17 cellular contexts compared by ENCODE assay signal in the genomic region with DNA sequence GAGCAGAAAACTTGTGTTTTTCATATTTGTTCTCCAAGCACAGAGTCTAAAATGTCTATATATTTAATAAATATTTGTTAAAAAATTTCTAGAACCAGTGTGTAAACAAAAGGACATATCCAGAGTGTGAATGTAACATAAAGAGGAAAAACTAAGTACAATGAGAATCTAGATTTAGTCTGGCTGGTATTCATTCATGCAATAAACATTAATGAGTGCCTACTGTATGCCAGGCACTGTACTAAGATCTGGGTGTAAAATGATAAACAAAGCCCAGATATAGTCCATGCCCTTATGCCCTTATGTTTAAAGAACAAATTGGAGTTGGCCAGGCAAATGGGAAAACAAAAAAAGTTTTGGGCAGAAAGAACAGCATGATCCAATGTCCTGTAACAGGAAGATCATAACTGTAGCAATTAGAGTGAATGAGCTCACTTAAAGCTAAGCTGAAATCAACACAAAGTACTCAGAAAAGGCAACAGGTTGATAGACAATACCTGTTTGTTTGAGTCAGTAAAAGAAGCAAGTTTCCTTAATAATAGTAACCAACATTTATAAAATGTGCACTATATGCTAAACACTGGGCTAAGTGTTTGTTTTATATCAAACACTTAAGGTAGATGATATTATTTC.
"Had no signal": no experiment of that assay in that cellular context is flagged by ENCODE, and none has a peak within 500 bp of the region (broad histone marks: within the 10 kb centered on the region; RNA-seq: fewer than 3 reads in every experiment).

No MANE protein-coding gene starts in this region.

- H3K36me3 Mint-ChIP-seq: naive B cell had no signal

- H3K27ac ChIP-seq: adrenal gland, esophagus muscularis mucosa, suprapubic skin, vagina, WERI-Rb-1 had no signal

- H3K4me1 ChIP-seq: suprapubic skin had no signal

- H3K9me3 ChIP-seq: adrenal gland, esophagus muscularis mucosa, suprapubic skin, transverse colon had no signal

- DNase-seq: activated CD4-positive, alpha-beta T cell treated with anti-CD3 and anti-CD28 coated beads for 1 hour; activated CD8-positive, alpha-beta T cell treated with anti-CD3 and anti-CD28 coated beads, Interleukin-2, amount 10 ng/mL, durations not matched to agents 7 days and 5 days; activated naive CD4-positive, alpha-beta T cell treated with anti-CD3 and anti-CD28 coated beads, Interleukin-2, amount 50 U/mL, for 16 hours; activated T-cell treated with anti-CD3 and anti-CD28 coated beads, Interleukin-2, amount 50 U/mL, for 24 hours; adrenal gland; effector CD8-positive, alpha-beta T cell; left ventricle myocardium superior; naive B cell; stimulated activated CD4-positive, alpha-beta T cell treated with anti-CD3 and anti-CD28 coated beads, Interleukin-2, amount 100 ng/mL, for 24 hours; stimulated activated naive CD8-positive, alpha-beta T cell treated with anti-CD3 and anti-CD28 coated beads, Interleukin-15, Interleukin-2, amounts not matched to agents 100 U/mL and 50 U/mL, for 24 hours; transverse colon; WERI-Rb-1 had no signal

- H3K4me3 ChIP-seq: suprapubic skin had no signal

- H3K27ac Mint-ChIP-seq: activated T-cell treated with anti-CD3 and anti-CD28 coated beads, Interleukin-2, amount 50 U/mL, for 24 hours had no signal

- H3K27me3 Mint-ChIP-seq: activated T-cell treated with anti-CD3 and anti-CD28 coated beads, Interleukin-2, amount 50 U/mL, for 24 hours; dendritic cell treated with granulocyte-macrophage colony-stimulating factor and Interleukin-4, amounts not matched to agents 40 ng/mL and 50 ng/mL, for 4 days; naive B cell had no signal

- H3K27me3 ChIP-seq: adrenal gland, esophagus muscularis mucosa, suprapubic skin, transverse colon, vagina had no signal

- H3K36me3 ChIP-seq: adrenal gland, esophagus muscularis mucosa, suprapubic skin, transverse colon, vagina, WERI-Rb-1 had no signal

- H3K9me3 Mint-ChIP-seq: dendritic cell treated with granulocyte-macrophage colony-stimulating factor and Interleukin-4, amounts not matched to agents 40 ng/mL and 50 ng/mL, for 4 days; T-helper 1 cell treated with Interleukin-12 subunit alpha and Interleukin-12 subunit beta and Interleukin-4 antibody, amounts not matched to agents 30 μg/mL and 1 μg/mL, for 36 hours had no signal
